Comparison of ENCODE assay signal across 1 cellular context in genomic region chr1:24385160-24385939, GRCh38.
TF ChIP-seq lines count a peak whose summit lies in the region.

No MANE protein-coding gene starts in this region.

TF ChIP-seq in IMR-90, 13 proteins besides CTCF, POLR2A, EP300 and RAD21 (continued from another document):
- no peak for TF ChIP-seq MXI1 (IDR thresholded peaks at IDR 0.05; ENCODE audit: borderline replicate concordance, low read depth, low read length)
- TF ChIP-seq NFE2L2 (IDR thresholded peaks at IDR 0.05; ENCODE audit: low read depth, low read length): no peak
- TF ChIP-seq RCOR1 (IDR thresholded peaks at IDR 0.05; ENCODE audit: insufficient replicate concordance, low read length): no peak
- TF ChIP-seq MAFK (IDR thresholded peaks at IDR 0.05; ENCODE audit: low read depth, low read length): no peak
- no peak for TF ChIP-seq CHD1 (IDR thresholded peaks at IDR 0.05; ENCODE audit: low read depth, low read length)
- no peak for TF ChIP-seq SMC3 (IDR thresholded peaks at IDR 0.05; ENCODE audit: low read depth, low read length)
- no peak for TF ChIP-seq MAZ (IDR thresholded peaks at IDR 0.05; ENCODE audit: borderline replicate concordance, low read depth, low read length)
- no peak for TF ChIP-seq BHLHE40 (IDR thresholded peaks at IDR 0.05; ENCODE audit: low read depth, low read length)
- TF ChIP-seq RFX5 (IDR thresholded peaks at IDR 0.05; ENCODE audit: low read depth, low read length): no peak
